Comparison of ENCODE assay signal across 14 cellular contexts in genomic region chr13:43122706-43123268, GRCh38.
"Had no signal": no experiment of that assay in that cellular context is flagged by ENCODE, and none has a peak within 500 bp of the region (broad histone marks: within the 10 kb centered on the region; RNA-seq: fewer than 3 reads in every experiment).

No MANE protein-coding gene starts in this region.

- H3K36me3 Mint-ChIP-seq: activated naive CD8-positive, alpha-beta T cell had no signal

- H3K9me3 Mint-ChIP-seq: activated CD4-positive, alpha-beta T cell treated with anti-CD3 and anti-CD28 coated beads, Interleukin-2, amount 10 ng/mL, durations not matched to agents 7 days and 5 days; effector memory CD8-positive, alpha-beta T cell; nephron; stimulated activated naive CD8-positive, alpha-beta T cell treated with anti-CD3 and anti-CD28 coated beads, Interleukin-15, Interleukin-2, amounts not matched to agents 100 ng/mL and 50 ng/mL, for 24 hours had no signal

- H3K4me1 ChIP-seq: prostate gland, upper lobe of left lung had no signal

- ATAC-seq: effector memory CD8-positive, alpha-beta T cell; right cardiac atrium had no signal

- H3K27ac Mint-ChIP-seq: activated CD4-positive, alpha-beta T cell treated with anti-CD3 and anti-CD28 coated beads, Interleukin-2, amount 10 ng/mL, durations not matched to agents 7 days and 5 days; activated naive CD8-positive, alpha-beta T cell; effector memory CD8-positive, alpha-beta T cell; stimulated activated naive CD8-positive, alpha-beta T cell treated with anti-CD3 and anti-CD28 coated beads, Interleukin-15, Interleukin-2, amounts not matched to agents 100 ng/mL and 50 ng/mL, for 24 hours had no signal

- H3K4me3 ChIP-seq: prostate gland, upper lobe of left lung had no signal

- H3K36me3 ChIP-seq: prostate gland, upper lobe of left lung had no signal

- DNase-seq: activated CD4-positive, alpha-beta T cell treated with anti-CD3 and anti-CD28 coated beads, Interleukin-2, amount 10 ng/mL, durations not matched to agents 7 days and 5 days; activated CD8-positive, alpha-beta memory T cell treated with anti-CD3 and anti-CD28 coated beads for 24 hours; activated gamma-delta T cell treated with Interleukin-2 at 50 U/mL for 16 hours; amniotic stem cell; dermis blood vessel endothelial cell; effector memory CD8-positive, alpha-beta T cell; head of caudate nucleus; right cardiac atrium had no signal

- H3K27ac ChIP-seq: epithelial cell of prostate, prostate gland, upper lobe of left lung had no signal

- H3K27me3 ChIP-seq: upper lobe of left lung had no signal

- H3K4me3 Mint-ChIP-seq: activated CD4-positive, alpha-beta T cell treated with anti-CD3 and anti-CD28 coated beads, Interleukin-2, amount 10 ng/mL, durations not matched to agents 7 days and 5 days; activated naive CD8-positive, alpha-beta T cell; effector memory CD8-positive, alpha-beta T cell; nephron; stimulated activated naive CD8-positive, alpha-beta T cell treated with anti-CD3 and anti-CD28 coated beads, Interleukin-15, Interleukin-2, amounts not matched to agents 100 ng/mL and 50 ng/mL, for 24 hours had no signal
